ENCODE assay signal across 8 cellular contexts in genomic region chr16:84699147-84699711, GRCh38. TPM values are rescaled to one million over a fixed set of nuclear protein-coding genes. Genes with fewer than 3 reads are reported as not detected.
DNase-seq lines count a peak whose midpoint lies in the region; ATAC-seq and TF ChIP-seq lines count a peak whose summit lies in the region.

No MANE protein-coding gene starts in this region.

- peaks cover 26% of the 10 kb centered on the region for H4K20me1 ChIP-seq in osteoblast (ENCODE audit: insufficient read depth, low read length)

- H3K36me3 ChIP-seq in SK-N-MC (ENCODE audit: insufficient read depth, low read length): no peaks in the 10 kb centered on the region
- no peaks in the 10 kb centered on the region for H3K36me3 ChIP-seq in esophagus (ENCODE audit: control insufficient read depth in 2 of 2, insufficient read depth in 2 of 2, low read length in 1 of 2)
- H3K36me3 ChIP-seq in osteoblast (ENCODE audit: insufficient read depth, low read length): no peaks in the 10 kb centered on the region

- ATAC-seq in GM18517 (IDR thresholded peaks at IDR 0.05; ENCODE audit: unreplicated experiment): peak; percentile 11
- no peak for ATAC-seq in GM21390 (IDR thresholded peaks at IDR 0.05; ENCODE audit: unreplicated experiment)

- H3K4me1 ChIP-seq in esophagus (ENCODE audit: control insufficient read depth in 2 of 2, insufficient read depth in 2 of 2, low read length in 1 of 2) (peaks cover 0 to 3% of the 10 kb centered on the region in 2 donors), osteoblast (ENCODE audit: insufficient read depth, low read length) (peaks cover 6% of the 10 kb centered on the region)

- H3K4me3 ChIP-seq in SK-N-MC (peak overlapping the region; percentile 88), esophagus (ENCODE audit: low read depth in 1 of 2, low read length in 2 of 2) (peak overlapping the region; percentile 94 to 100), osteoblast (ENCODE audit: insufficient read depth, low read length) (peak overlapping the region; percentile 80)

- DNase-seq in SK-N-MC (ENCODE audit: low read depth, low spot score) (no peak), osteoblast (ENCODE audit: insufficient read length, low spot score, missing footprints) (peak; percentile 68), GF-D8 (lab: John Stamatoyannopoulos, UW) (no peak)
- no peak for DNase-seq in activated CD8-positive, alpha-beta memory T cell treated with anti-CD3 and anti-CD28 coated beads for 24 hours

- peaks cover 43% of the 10 kb centered on the region for H3K79me2 ChIP-seq in osteoblast (ENCODE audit: insufficient read depth, low read length)

- 20% methylated on average over 28 to 29 of the region's 29 CpGs for WGBS in esophagus, 2 donors

- H3K9me3 ChIP-seq in SK-N-MC (ENCODE audit: low read depth, low read length) (no peaks in the 10 kb centered on the region), esophagus (ENCODE audit: control insufficient read depth in 2 of 2, insufficient read depth in 1 of 2, low read depth in 1 of 2, low read length in 1 of 2) (no peaks in the 10 kb centered on the region), osteoblast (ENCODE audit: low read depth, low read length) (no peaks in the 10 kb centered on the region)

- peak overlapping the region; percentile 69 for H3K27ac ChIP-seq in 22Rv1
- H3K27ac ChIP-seq in SK-N-MC: no peak overlapping the region
- peak overlapping the region; percentile 59 to 82 for H3K27ac ChIP-seq in esophagus (ENCODE audit: low read depth in 2 of 2, low read length in 1 of 2)
- H3K27ac ChIP-seq in osteoblast (ENCODE audit: low read depth, low read length): no peak overlapping the region

- peak overlapping the region; percentile 53 for H3K9ac ChIP-seq in SK-N-MC (ENCODE audit: insufficient read length)

- TF ChIP-seq CTCF in 22Rv1 (IDR thresholded peaks at IDR 0.05): no peak
- no peak for TF ChIP-seq CTCF in osteoblast (IDR thresholded peaks at IDR 0.05; ENCODE audit: extremely low read depth, low read depth, low read length)

- H2AFZ ChIP-seq in osteoblast (ENCODE audit: low read length): peak overlapping the region; percentile 77

- H3K27me3 ChIP-seq in esophagus (ENCODE audit: control insufficient read depth in 1 of 2, insufficient read depth in 2 of 2, low read length in 2 of 2) (no peaks in the 10 kb centered on the region), osteoblast (ENCODE audit: insufficient read depth, low read length) (no peaks in the 10 kb centered on the region)

- peak overlapping the region; percentile 84 for H3K4me2 ChIP-seq in osteoblast (ENCODE audit: insufficient read depth, low read length)

RNA-seq across cellular contexts. Expression of gene USP10, which starts 0.6 kb away (rescaled TPM):
- polyA plus RNA-seq in esophagus: 10 to 100 TPM; 17.1 to 25.9 TPM
- 41.8 and 43.1 TPM in 2 replicates for total RNA-seq in osteoblast

RNA-seq across cellular contexts. Expression of gene KLHL36, which starts 50.9 kb away (rescaled TPM):
- 10 to 100 TPM; 15.9 to 16.1 TPM for polyA plus RNA-seq in esophagus
- total RNA-seq in osteoblast: 67.5 and 69.1 TPM in 2 replicates

Comparison
In these comparisons a context has a peak if more than half of its experiments do, and no peak if none do; other contexts are left out.
1. H3K27ac ChIP-seq: peak in 22Rv1 (single experiment) and esophagus (2 of 2); none in SK-N-MC (single experiment) and osteoblast (single experiment).
2. Peak in every context shown above with its lines, with median percentiles within 50 percentile points of each other: H3K4me3 ChIP-seq.